Comparison of ENCODE assay signal across 16 cellular contexts in the genomic region with DNA sequence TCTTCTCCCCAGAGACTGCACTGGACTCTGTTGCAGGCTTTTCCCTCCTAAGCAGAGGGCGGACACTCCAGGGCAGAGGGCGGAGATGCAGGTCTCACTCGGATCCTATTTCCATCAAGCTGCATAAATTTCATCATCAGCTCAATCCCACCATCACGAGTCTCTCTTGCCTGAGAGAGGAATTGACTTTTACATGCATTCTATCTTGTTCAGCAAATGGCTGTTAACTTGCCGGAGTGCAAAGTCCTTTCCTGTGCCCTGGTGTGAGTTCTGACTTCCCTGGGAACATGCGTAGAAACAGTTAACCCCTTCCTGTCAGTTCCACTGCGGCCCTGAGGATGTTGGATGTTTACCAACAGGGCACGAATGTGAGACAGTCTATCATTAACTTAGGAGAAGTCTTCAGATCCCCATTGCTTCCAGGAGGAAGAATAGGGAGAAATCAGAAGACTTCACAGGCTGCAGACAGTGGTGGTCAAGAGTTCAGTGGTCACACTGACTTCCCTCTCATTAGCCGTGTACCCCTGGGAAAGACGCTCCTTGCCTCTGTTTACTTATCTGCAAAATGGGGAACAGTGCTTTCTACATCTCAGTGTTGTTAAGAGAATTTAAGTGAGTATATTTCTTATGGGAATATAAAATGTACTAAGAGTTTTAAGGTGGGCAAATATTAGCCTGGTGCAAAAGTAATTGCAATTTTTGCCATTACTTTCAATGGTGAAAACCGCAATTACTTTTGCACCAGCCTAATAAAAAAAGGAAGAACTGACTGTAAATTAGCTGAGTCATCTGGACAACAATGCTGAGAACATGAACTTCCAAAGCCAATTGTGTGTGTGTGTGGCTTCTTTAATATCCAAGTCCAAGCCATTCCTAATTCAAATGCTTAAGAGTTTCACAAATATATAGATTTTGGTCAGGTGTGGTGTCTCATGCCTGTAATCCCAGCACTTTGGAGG.
DNase-seq lines count a peak whose midpoint lies in the region; ATAC-seq, FAIRE-seq and TF ChIP-seq lines count a peak whose summit lies in the region.
"Had no signal": no experiment of that assay in that cellular context is flagged by ENCODE, and none has a peak within 500 bp of the region (broad histone marks: within the 10 kb centered on the region; RNA-seq: fewer than 3 reads in every experiment).

No MANE protein-coding gene starts in this region.

- intact Hi-C loops in pancreas (cut with DNase I) = no loop called here

- H3K23ac ChIP-seq in mesendoderm (ENCODE audit: low read length) = no peak overlapping the region

- FAIRE-seq in pancreas (lab: Jason Lieb, UNC) = no peak
- no peak for FAIRE-seq in GM19239 (lab: Jason Lieb, UNC)

- peak; percentile 29 for DNase-seq in ELF-1 (ENCODE audit: low read depth, low spot score)
- peak; percentile 6 for DNase-seq in LoVo (ENCODE audit: low spot score)
- peak; percentile 82 for DNase-seq in mesendoderm
- no peak for DNase-seq in pancreas
- DNase-seq in GM19239 (ENCODE audit: insufficient read length, low spot score) = no peak
- no peak for DNase-seq in NCI-H187 treated with DMSO at 0.1 percent for 48 hours (lab: John Stamatoyannopoulos, UW)
- DNase-seq: activated CD8-positive, alpha-beta memory T cell treated with anti-CD3 and anti-CD28 coated beads for 24 hours; activated naive CD8-positive, alpha-beta T cell treated with anti-CD3 and anti-CD28 coated beads for 36 hours; CD8-positive, alpha-beta memory T cell; cortex of kidney; GOT3; NCI-H2029 treated with DMSO at 0.1 percent for 48 hours; T-helper 2 cell had no signal

- no peak overlapping the region for H3K4ac ChIP-seq in mesendoderm (ENCODE audit: low read depth, low read length)

- peak overlapping the region; percentile 47 for H3K56ac ChIP-seq in mesendoderm (ENCODE audit: low read length)

- no peak overlapping the region for H3K27ac ChIP-seq in ectodermal cell (ENCODE audit: insufficient read depth, low read depth, low read length, poor library complexity, severe bottlenecking)
- H3K27ac ChIP-seq in mesendoderm (ENCODE audit: low read depth, low read length) = no peak overlapping the region
- no peak overlapping the region for H3K27ac ChIP-seq in pancreas

- H3K4me1 ChIP-seq in ectodermal cell (ENCODE audit: control insufficient read depth, insufficient read depth, low read length) = no peaks in the 10 kb centered on the region
- H3K4me1 ChIP-seq in mesendoderm (ENCODE audit: control insufficient read depth, low read depth, low read length) = no peaks in the 10 kb centered on the region
- no peaks in the 10 kb centered on the region for H3K4me1 ChIP-seq in pancreas

- no peak overlapping the region for H2BK15ac ChIP-seq in mesendoderm (replicated peaks; ENCODE audit: low read depth)

- H2BK120ac ChIP-seq in mesendoderm (ENCODE audit: low read depth, low read length) = no peak overlapping the region

- 37 to 41% methylated on average over 11 of the region's 11 CpGs for WGBS in ectodermal cell, 2 experiments
- no CpG with 5 or more reads among the region's 11 CpGs for WGBS in mesendoderm (ENCODE audit: extremely low coverage, insufficient coverage, low lambda C conversion rate)
- WGBS in pancreas, 2 donors = 21% methylated on average over 11 of the region's 11 CpGs

- TF ChIP-seq CTCF in pancreas (IDR thresholded peaks at IDR 0.05) = no peak

- no peak overlapping the region for H2BK5ac ChIP-seq in mesendoderm (ENCODE audit: low read length)

- H3K79me2 ChIP-seq in mesendoderm (ENCODE audit: control insufficient read depth, insufficient read depth, low read length) = no peaks in the 10 kb centered on the region

- no peak overlapping the region for H4K8ac ChIP-seq in mesendoderm (ENCODE audit: low read depth, low read length)

- no peak overlapping the region for H3K18ac ChIP-seq in mesendoderm (ENCODE audit: low read length)

- H3K9ac ChIP-seq in mesendoderm (ENCODE audit: low read length) = no peak overlapping the region

- no peaks in the 10 kb centered on the region for H3K79me1 ChIP-seq in mesendoderm (ENCODE audit: low read length)

- H3K27me3 ChIP-seq in ectodermal cell (ENCODE audit: control insufficient read depth, insufficient read depth, low read length, poor library complexity, severe bottlenecking) = no peaks in the 10 kb centered on the region
- no peaks in the 10 kb centered on the region for H3K27me3 ChIP-seq in mesendoderm (ENCODE audit: insufficient read depth, low read length, poor library complexity)
- no peaks in the 10 kb centered on the region for H3K27me3 ChIP-seq in pancreas

- no peak overlapping the region for H3K4me2 ChIP-seq in mesendoderm (ENCODE audit: low read length)

- H2AK5ac ChIP-seq in mesendoderm (ENCODE audit: low read length) = no peak overlapping the region

- no peak for ATAC-seq in pancreas
- no peak for ATAC-seq in GM19467 (IDR thresholded peaks at IDR 0.05; ENCODE audit: unreplicated experiment)

- H3K9me3 ChIP-seq in ectodermal cell (ENCODE audit: control insufficient read depth, low read length) = no peaks in the 10 kb centered on the region
- H3K9me3 ChIP-seq in pancreas = no peaks in the 10 kb centered on the region

- H4K5ac ChIP-seq in mesendoderm (ENCODE audit: low read length) = no peak overlapping the region

- H3K4me3 ChIP-seq in ectodermal cell (ENCODE audit: insufficient read depth, low read depth, low read length) = peak overlapping the region; percentile 1
- H3K4me3 ChIP-seq in mesendoderm (ENCODE audit: low read length) = no peak overlapping the region
- no peak overlapping the region for H3K4me3 ChIP-seq in pancreas
- H3K4me3 ChIP-seq: lung had no signal

- H3K36me3 ChIP-seq in ectodermal cell (ENCODE audit: control insufficient read depth, insufficient read depth, low read length) (no peaks in the 10 kb centered on the region), mesendoderm (ENCODE audit: control insufficient read depth, insufficient read depth, low read length) (no peaks in the 10 kb centered on the region), pancreas (no peaks in the 10 kb centered on the region)

Comparison
In these comparisons a context has a peak if more than half of its experiments do, and no peak if none do; other contexts are left out.
1. DNase-seq: peak in ELF-1 (single experiment), LoVo (single experiment) and mesendoderm (single experiment); none in pancreas (0 of 6), GM19239 (single experiment) and NCI-H187 treated with DMSO at 0.1 percent for 48 hours (single experiment).